ENCODE assay signal across 6 cellular contexts in the genomic region with DNA sequence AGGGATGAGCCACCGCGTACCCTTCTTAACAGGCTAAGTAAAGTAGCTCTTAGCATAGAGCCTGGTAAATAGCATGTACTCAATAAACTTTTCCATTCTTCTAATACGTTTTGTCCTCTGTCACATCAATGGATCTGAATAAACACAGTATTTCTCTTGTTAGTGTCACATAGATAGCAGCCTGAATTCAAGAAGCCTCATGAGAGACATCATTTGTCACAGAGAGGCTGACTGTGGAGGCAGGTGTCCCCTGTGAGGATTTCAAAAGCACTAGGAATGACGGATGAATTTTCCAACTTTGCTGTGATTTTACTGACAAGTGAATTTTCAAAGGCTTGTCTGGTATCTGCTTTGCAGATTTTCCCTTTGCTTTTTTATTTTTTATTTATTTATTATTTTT.
"Had no signal": no experiment of that assay in that cellular context is flagged by ENCODE, and none has a peak within 500 bp of the region (broad histone marks: within the 10 kb centered on the region; RNA-seq: fewer than 3 reads in every experiment).

No MANE protein-coding gene starts in this region.

- H3K27ac ChIP-seq: HL-60, KMS-11 had no signal

- DNase-seq: IMR-90, KBM-7, KG1 had no signal

- H3K4me3 ChIP-seq: K562 had no signal

- H3K9ac ChIP-seq: KMS-11 had no signal

- H3K4me2 ChIP-seq: KMS-11 had no signal
